In genomic region chr10:99996934-99997648, GRCh38 we compare ENCODE assay signal across 1 cellular context.
A peak's percentile ranks its signal among the peaks of the same experiment; 100 is the strongest.
TF ChIP-seq lines count a peak whose summit lies in the region.

No MANE protein-coding gene starts in this region.

TF ChIP-seq in HEK293, 187 proteins besides CTCF, POLR2A, EP300 and RAD21 (continued from another document):
- TF ChIP-seq MZF1 (tag by site-specific recombination; IDR thresholded peaks at IDR 0.05; ENCODE audit: borderline replicate concordance): peak; percentile 56; the same call in 1 of the 2 replicates
- 0 out of 2 replicates have a peak, but pooled peaks have one; percentile 32 for TF ChIP-seq ZXDB (tag by site-specific recombination; IDR thresholded peaks at IDR 0.05)
- peak; percentile 27; the same call in 1 of the 2 replicates for TF ChIP-seq ZBTB17 (tag by site-specific recombination; IDR thresholded peaks at IDR 0.05)
- no peak for TF ChIP-seq ZNF175 (tag by site-specific recombination; IDR thresholded peaks at IDR 0.05)
- TF ChIP-seq, protein P1, sequence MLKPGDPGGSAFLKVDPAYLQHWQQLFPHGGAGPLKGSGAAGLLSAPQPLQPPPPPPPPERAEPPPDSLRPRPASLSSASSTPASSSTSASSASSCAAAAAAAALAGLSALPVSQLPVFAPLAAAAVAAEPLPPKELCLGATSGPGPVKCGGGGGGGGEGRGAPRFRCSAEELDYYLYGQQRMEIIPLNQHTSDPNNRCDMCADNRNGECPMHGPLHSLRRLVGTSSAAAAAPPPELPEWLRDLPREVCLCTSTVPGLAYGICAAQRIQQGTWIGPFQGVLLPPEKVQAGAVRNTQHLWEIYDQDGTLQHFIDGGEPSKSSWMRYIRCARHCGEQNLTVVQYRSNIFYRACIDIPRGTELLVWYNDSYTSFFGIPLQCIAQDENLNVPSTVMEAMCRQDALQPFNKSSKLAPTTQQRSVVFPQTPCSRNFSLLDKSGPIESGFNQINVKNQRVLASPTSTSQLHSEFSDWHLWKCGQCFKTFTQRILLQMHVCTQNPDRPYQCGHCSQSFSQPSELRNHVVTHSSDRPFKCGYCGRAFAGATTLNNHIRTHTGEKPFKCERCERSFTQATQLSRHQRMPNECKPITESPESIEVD (tag by site-specific recombination; IDR thresholded peaks at IDR 0.05): peak; percentile 39; the same call in 1 of the 2 replicates
